ENCODE assay signal across 8 cellular contexts in genomic region chr10:54130394-54130793, GRCh38.
"Had no signal": no experiment of that assay in that cellular context is flagged by ENCODE, and none has a peak within 500 bp of the region (broad histone marks: within the 10 kb centered on the region; RNA-seq: fewer than 3 reads in every experiment).

No MANE protein-coding gene starts in this region.

- H2AFZ ChIP-seq: GM23248 had no signal

- FAIRE-seq: H1, H54, HTR-8/SVneo, K562 had no signal

- H3K9ac ChIP-seq: GM23248 had no signal

- DNase-seq: GM23248, HCEC 1CT, IMR-90, KG1 had no signal

- ATAC-seq: K562 had no signal

- H3K27ac ChIP-seq: GM23248 had no signal
